ENCODE assay signal across 10 cellular contexts in the genomic region with DNA sequence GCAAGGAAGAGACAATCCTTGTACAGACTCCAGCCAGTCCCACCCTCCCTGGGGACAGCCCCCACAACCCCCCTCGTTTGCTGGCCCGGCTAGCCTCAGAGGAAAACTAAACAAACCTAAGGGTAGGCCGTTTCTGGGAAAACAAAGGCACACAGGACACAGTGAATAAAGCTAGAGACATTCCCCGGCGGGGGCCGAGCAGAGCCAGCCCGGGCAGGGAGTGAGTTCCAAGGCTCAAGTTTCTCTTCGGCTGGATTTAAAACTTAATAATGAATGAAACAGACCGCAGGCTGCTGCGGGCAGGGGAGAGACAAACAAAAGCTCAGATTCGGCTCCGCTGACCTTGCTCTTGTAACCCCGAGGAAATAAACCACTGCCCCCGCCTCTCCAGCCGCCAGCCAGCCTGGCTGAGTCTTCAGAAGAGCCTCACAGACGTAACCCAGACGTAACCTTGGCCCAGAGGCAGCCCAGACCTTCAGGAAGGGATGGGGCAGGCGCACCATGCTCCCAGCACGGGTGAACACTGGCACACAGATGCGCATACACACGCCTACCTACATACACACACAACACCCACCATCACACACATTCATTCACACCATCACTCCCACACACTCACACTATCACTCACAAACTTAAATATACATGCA.
A peak's percentile ranks its signal among the peaks of the same experiment; 100 is the strongest.
DNase-seq lines count a peak whose midpoint lies in the region; ATAC-seq, FAIRE-seq and TF ChIP-seq lines count a peak whose summit lies in the region.
"Had no signal": no experiment of that assay in that cellular context is flagged by ENCODE, and none has a peak within 500 bp of the region (broad histone marks: within the 10 kb centered on the region; RNA-seq: fewer than 3 reads in every experiment).

No MANE protein-coding gene starts in this region.

- H3K27ac ChIP-seq in fibroblast of lung (ENCODE audit: insufficient read depth, low read length) (no peak overlapping the region), muscle layer of colon (ENCODE audit: low read depth, low read length) (peak overlapping the region; percentile 42)

- DNase-seq in NCI-H2227 (lab: John Stamatoyannopoulos, UW; ENCODE audit: unreplicated experiment) (peak; percentile 24), NCI-H2227 treated with DMSO at 0.1 percent for 48 hours (lab: John Stamatoyannopoulos, UW) (no peak), fibroblast of lung (ENCODE audit: low read depth in 2 of 2) (peak; percentile 90 to 92), urothelium cell line (ENCODE audit: low spot score) (peak; percentile 44), GM10266 (ENCODE audit: extremely low spot score) (no peak)
- DNase-seq in activated naive CD4-positive, alpha-beta T cell treated with anti-CD3 and anti-CD28 coated beads for 36 hours: no peak
- DNase-seq: cortex of kidney, Kasumi-1 had no signal

- H3K27me3 Mint-ChIP-seq in activated naive CD4-positive, alpha-beta T cell treated with anti-CD3 and anti-CD28 coated beads for 36 hours (ENCODE audit: low read depth): no peaks in the 10 kb centered on the region

- H3K4me1 Mint-ChIP-seq in activated naive CD4-positive, alpha-beta T cell treated with anti-CD3 and anti-CD28 coated beads for 36 hours (ENCODE audit: low read depth): no peaks in the 10 kb centered on the region

- no peak overlapping the region for H3K9ac ChIP-seq in fibroblast of lung (ENCODE audit: insufficient read depth, low read length)
- no peak overlapping the region for H3K9ac ChIP-seq in muscle layer of colon (ENCODE audit: low read length)

- H3K36me3 ChIP-seq in fibroblast of lung (ENCODE audit: control insufficient read depth, insufficient read depth, low read length) (no peaks in the 10 kb centered on the region), muscle layer of colon (ENCODE audit: insufficient read depth, low read length) (peaks cover 11% of the 10 kb centered on the region)

- H3K27me3 ChIP-seq in fibroblast of lung (ENCODE audit: control insufficient read depth, insufficient read depth, low read length): no peaks in the 10 kb centered on the region
- no peaks in the 10 kb centered on the region for H3K27me3 ChIP-seq in muscle layer of colon (ENCODE audit: control insufficient read depth in 1 of 2, insufficient read depth in 2 of 2, low read length in 2 of 2)

- intact Hi-C loops in activated naive CD4-positive, alpha-beta T cell treated with anti-CD3 and anti-CD28 coated beads for 36 hours (cut with micrococcal nuclease): no loop called here

- no peaks in the 10 kb centered on the region for H3K9me3 Mint-ChIP-seq in activated naive CD4-positive, alpha-beta T cell treated with anti-CD3 and anti-CD28 coated beads for 36 hours

- H2AFZ ChIP-seq in fibroblast of lung (ENCODE audit: low read length): peak overlapping the region; percentile 23

- no peaks in the 10 kb centered on the region for H3K9me3 ChIP-seq in fibroblast of lung (ENCODE audit: control insufficient read depth, insufficient read depth, low read depth, low read length)
- H3K9me3 ChIP-seq in muscle layer of colon (ENCODE audit: low read length): no peaks in the 10 kb centered on the region

- H3K4me1 ChIP-seq in fibroblast of lung (ENCODE audit: control insufficient read depth, extremely low read depth, insufficient read depth, low read length) (peaks cover 23% of the 10 kb centered on the region), muscle layer of colon (ENCODE audit: insufficient read depth, low read length) (peaks cover 22% of the 10 kb centered on the region)

- no peaks in the 10 kb centered on the region for H3K36me3 Mint-ChIP-seq in activated naive CD4-positive, alpha-beta T cell treated with anti-CD3 and anti-CD28 coated beads for 36 hours (ENCODE audit: low read depth)

- peak overlapping the region; percentile 59 for H3K4me2 ChIP-seq in fibroblast of lung (ENCODE audit: extremely low read depth, insufficient read depth, low read length)

- no peaks in the 10 kb centered on the region for H4K20me1 ChIP-seq in fibroblast of lung (ENCODE audit: control insufficient read depth, extremely low read depth, insufficient read depth, low read length)

- TF ChIP-seq CTCF in fibroblast of lung (conservative IDR thresholded peaks at IDR 0.05 in 1 of 2, IDR thresholded peaks at IDR 0.05 in 1 of 2; ENCODE audit: low read depth in 1 of 2, low read length in 2 of 2) (no peak), GM10266 (IDR thresholded peaks at IDR 0.05; ENCODE audit: control insufficient read depth, insufficient read depth, low read depth, missing control alignments) (no peak)

- H3K79me2 ChIP-seq in fibroblast of lung (ENCODE audit: control insufficient read depth, insufficient read depth, low read length): no peaks in the 10 kb centered on the region

- ATAC-seq in HG03045 (IDR thresholded peaks at IDR 0.05; ENCODE audit: unreplicated experiment): no peak

- H3K4me3 Mint-ChIP-seq in activated naive CD4-positive, alpha-beta T cell treated with anti-CD3 and anti-CD28 coated beads for 36 hours: no peak overlapping the region

- H3K27ac Mint-ChIP-seq in activated naive CD4-positive, alpha-beta T cell treated with anti-CD3 and anti-CD28 coated beads for 36 hours: no peak overlapping the region

- CTCF ChIA-PET in activated naive CD4-positive, alpha-beta T cell treated with anti-CD3 and anti-CD28 coated beads for 36 hours (lab: Charles Lee): interaction anchor here (0.6 kb wide), 1 partner anchor 182 kb away, joined by 3 read pairs; no protein-coding TSS in a partner anchor

- no peak for FAIRE-seq in urothelium cell line (lab: Jason Lieb, UNC)

- H3K4me3 ChIP-seq in fibroblast of lung (replicated peaks in 1 of 4; ENCODE audit: control extremely low read depth in 1 of 4, insufficient read depth in 1 of 4, low read depth in 3 of 4, low read length in 4 of 4): no peak overlapping the region
- no peak overlapping the region for H3K4me3 ChIP-seq in muscle layer of colon (ENCODE audit: low read depth in 1 of 2, low read length in 2 of 2)

Comparison
In these comparisons a context has a peak if more than half of its experiments do, and no peak if none do; other contexts are left out.
1. DNase-seq: peak in NCI-H2227 (single experiment), fibroblast of lung (2 of 2) and urothelium cell line (single experiment); none in NCI-H2227 treated with DMSO at 0.1 percent for 48 hours (single experiment), activated naive CD4-positive, alpha-beta T cell treated with anti-CD3 and anti-CD28 coated beads for 36 hours (single experiment) and GM10266 (single experiment).